17 cellular contexts compared by ENCODE assay signal in genomic region chr5:177081859-177082258, GRCh38. TPM values are rescaled to one million over a fixed set of nuclear protein-coding genes. Genes with fewer than 3 reads are reported as not detected.
DNase-seq lines count a peak whose midpoint lies in the region; ATAC-seq and TF ChIP-seq lines count a peak whose summit lies in the region.
"Had no signal": no experiment of that assay in that cellular context is flagged by ENCODE, and none has a peak within 500 bp of the region (broad histone marks: within the 10 kb centered on the region; RNA-seq: fewer than 3 reads in every experiment).

No MANE protein-coding gene starts in this region.

- H3K4me2 ChIP-seq in mesendoderm (ENCODE audit: low read length), result no peak overlapping the region
- H3K4me2 ChIP-seq: BLaER1 treated with 17β-estradiol and CSF1 and Interleukin-3, amounts not matched to agents 10 nM and 100 nM had no signal

- no peak overlapping the region for H2BK5ac ChIP-seq in mesendoderm (ENCODE audit: low read length)

- no peak overlapping the region for H3K56ac ChIP-seq in mesendoderm (ENCODE audit: low read length)

- TF ChIP-seq EP300 in suprapubic skin (IDR thresholded peaks at IDR 0.05), result no peak

- no peak for TF ChIP-seq POLR2A in suprapubic skin (IDR thresholded peaks at IDR 0.05)

- WGBS in mesendoderm (ENCODE audit: extremely low coverage, insufficient coverage, low lambda C conversion rate), result no CpG with 5 or more reads among the region's 10 CpGs
- WGBS in suprapubic skin, result 84% methylated on average over 4 of the region's 10 CpGs

- H3K4me3 ChIP-seq in mesendoderm (ENCODE audit: low read length) (no peak overlapping the region), suprapubic skin (no peak overlapping the region)
- H3K4me3 ChIP-seq: BLaER1 treated with 17β-estradiol and CSF1 and Interleukin-3, amounts not matched to agents 10 nM and 100 nM had no signal

- no peaks in the 10 kb centered on the region for H3K36me3 ChIP-seq in mesendoderm (ENCODE audit: control insufficient read depth, insufficient read depth, low read length)
- no peaks in the 10 kb centered on the region for H3K36me3 ChIP-seq in suprapubic skin
- H3K36me3 ChIP-seq: BLaER1 treated with 17β-estradiol and CSF1 and Interleukin-3, amounts not matched to agents 10 nM and 100 nM had no signal

- no peak overlapping the region for H3K18ac ChIP-seq in mesendoderm (ENCODE audit: low read length)

- H3K79me2 ChIP-seq in mesendoderm (ENCODE audit: control insufficient read depth, insufficient read depth, low read length), result no peaks in the 10 kb centered on the region

- no peak overlapping the region for H3K27ac ChIP-seq in mesendoderm (ENCODE audit: low read depth, low read length)
- H3K27ac ChIP-seq in suprapubic skin, result no peak overlapping the region
- H3K27ac ChIP-seq: BLaER1 treated with 17β-estradiol and CSF1 and Interleukin-3, amounts not matched to agents 10 nM and 100 nM; C4-2B had no signal

- TF ChIP-seq CTCF in endothelial cell (IDR thresholded peaks at IDR 0.05; ENCODE audit: unreplicated experiment) (no peak), suprapubic skin (IDR thresholded peaks at IDR 0.05) (no peak)

- H3K79me1 ChIP-seq in mesendoderm (ENCODE audit: low read length), result no peaks in the 10 kb centered on the region

- H3K27ac Mint-ChIP-seq in endothelial cell (ENCODE audit: unreplicated experiment), result peak overlapping the region; percentile 80
- H3K27ac Mint-ChIP-seq: B cell; CD4-positive, alpha-beta T cell; CD8-positive, alpha-beta T cell had no signal

- H3K9ac ChIP-seq in mesendoderm (ENCODE audit: low read length), result no peak overlapping the region
- H3K9ac ChIP-seq: BLaER1 treated with 17β-estradiol and CSF1 and Interleukin-3, amounts not matched to agents 10 nM and 100 nM had no signal

- H4K8ac ChIP-seq in mesendoderm (ENCODE audit: low read depth, low read length), result no peak overlapping the region

- H2BK15ac ChIP-seq in mesendoderm (replicated peaks; ENCODE audit: low read depth), result no peak overlapping the region

- no peak overlapping the region for H3K4ac ChIP-seq in mesendoderm (ENCODE audit: low read depth, low read length)

- H3K27me3 ChIP-seq in mesendoderm (ENCODE audit: insufficient read depth, low read length, poor library complexity), result no peaks in the 10 kb centered on the region
- H3K27me3 ChIP-seq in suprapubic skin, result peaks cover 6% of the 10 kb centered on the region
- H3K27me3 ChIP-seq: BLaER1 treated with 17β-estradiol and CSF1 and Interleukin-3, amounts not matched to agents 10 nM and 100 nM had no signal

- H2AK5ac ChIP-seq in mesendoderm (ENCODE audit: low read length), result no peak overlapping the region

- peaks cover 15% of the 10 kb centered on the region for H3K4me1 Mint-ChIP-seq in endothelial cell (ENCODE audit: unreplicated experiment)

- no peak overlapping the region for H4K5ac ChIP-seq in mesendoderm (ENCODE audit: low read length)

- peak overlapping the region; percentile 56 for H3K23ac ChIP-seq in mesendoderm (ENCODE audit: low read length)

- no peak for ATAC-seq in HG03521 (IDR thresholded peaks at IDR 0.05; ENCODE audit: unreplicated experiment)
- ATAC-seq: CD8-positive, alpha-beta T cell had no signal

- H3K36me3 Mint-ChIP-seq in endothelial cell (ENCODE audit: low read depth, unreplicated experiment), result no peaks in the 10 kb centered on the region
- H3K36me3 Mint-ChIP-seq: CD8-positive, alpha-beta T cell had no signal

- H3K4me3 Mint-ChIP-seq in endothelial cell (ENCODE audit: unreplicated experiment), result no peak overlapping the region
- H3K4me3 Mint-ChIP-seq: B cell; CD4-positive, alpha-beta T cell; CD8-positive, alpha-beta T cell had no signal

- H2BK120ac ChIP-seq in mesendoderm (ENCODE audit: low read depth, low read length), result no peak overlapping the region

- no peaks in the 10 kb centered on the region for H3K9me3 ChIP-seq in suprapubic skin
- H3K9me3 ChIP-seq: BLaER1 treated with 17β-estradiol and CSF1 and Interleukin-3, amounts not matched to agents 10 nM and 100 nM; Caco-2 had no signal

- H3K9me3 Mint-ChIP-seq in endothelial cell (ENCODE audit: unreplicated experiment), result no peaks in the 10 kb centered on the region
- H3K9me3 Mint-ChIP-seq: CD4-positive, alpha-beta T cell; CD8-positive, alpha-beta T cell had no signal

- DNase-seq in endothelial cell (ENCODE audit: low spot score) (no peak), mesendoderm (no peak), suprapubic skin (ENCODE audit: low spot score in 2 of 2) (no peak), AG08396 (ENCODE audit: low spot score) (no peak)
- DNase-seq: 8988T; ACHN; AML-193; Caco-2; Calu3; CD4-positive, alpha-beta T cell; CD8-positive, alpha-beta T cell; DMS79 treated with DMSO at 0.1 percent for 48 hours; GF-D8 had no signal

- peaks cover 14% of the 10 kb centered on the region for H3K27me3 Mint-ChIP-seq in endothelial cell (ENCODE audit: unreplicated experiment)

- peaks cover 3% of the 10 kb centered on the region for H3K4me1 ChIP-seq in mesendoderm (ENCODE audit: control insufficient read depth, low read depth, low read length)
- peaks cover 7% of the 10 kb centered on the region for H3K4me1 ChIP-seq in suprapubic skin

RNA-seq across cellular contexts. Expression of gene FGFR4, which starts 4.9 kb away (rescaled TPM):
- total RNA-seq in endothelial cell (ENCODE audit: unreplicated experiment), result 11.0 TPM
- 28.8 TPM for polyA plus RNA-seq in mesendoderm (2013, experiment 1 of 2)
- polyA plus RNA-seq in mesendoderm (2013, experiment 2 of 2), result 30.0 TPM
- 10 to 100 TPM in 1 of 4 donors, 1 to 10 TPM in 3; 1.8 to 12.2 (median 5.4) TPM for total RNA-seq in suprapubic skin

RNA-seq across cellular contexts. Expression of gene NSD1, which starts 51.7 kb away (rescaled TPM):
- total RNA-seq in endothelial cell (ENCODE audit: unreplicated experiment), result 111 TPM
- polyA plus RNA-seq in mesendoderm (2013, experiment 1 of 2), result 38.2 TPM
- polyA plus RNA-seq in mesendoderm (2013, experiment 2 of 2), result 38.5 TPM
- total RNA-seq in suprapubic skin, result 10 to 100 TPM; 36.0 to 67.9 (median 51.3) TPM

RNA-seq across cellular contexts. Expression of gene ZNF346, which starts 59.4 kb away (rescaled TPM):
- total RNA-seq in endothelial cell (ENCODE audit: unreplicated experiment), result 26.3 TPM
- polyA plus RNA-seq in mesendoderm (2013, experiment 1 of 2), result 11.8 TPM
- 12.8 TPM for polyA plus RNA-seq in mesendoderm (2013, experiment 2 of 2)
- 10 to 100 TPM; 13.9 to 29.0 (median 15.8) TPM for total RNA-seq in suprapubic skin
